Comparison of ENCODE assay signal across 14 cellular contexts in the genomic region with DNA sequence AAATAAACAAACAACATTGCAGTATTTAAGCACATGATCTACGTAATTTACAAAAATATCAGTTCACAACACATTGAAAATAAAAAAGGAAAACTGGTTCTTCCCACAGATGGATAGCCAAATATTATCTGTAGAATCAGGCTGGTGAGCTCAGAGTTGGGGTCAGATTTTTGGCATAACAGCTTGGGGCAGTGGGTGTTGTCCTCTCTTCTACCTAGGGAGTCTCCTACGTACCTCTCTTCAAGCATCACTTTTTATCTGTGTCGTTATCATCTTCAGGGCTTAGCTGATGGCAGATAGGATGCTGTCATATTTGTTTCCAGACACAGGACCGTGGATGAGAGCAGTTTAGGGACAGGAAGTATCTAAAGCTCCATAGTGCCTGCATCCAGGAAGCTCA. TPM values are rescaled to one million over a fixed set of nuclear protein-coding genes. Genes with fewer than 3 reads are reported as not detected.
DNase-seq lines count a peak whose midpoint lies in the region; ATAC-seq and TF ChIP-seq lines count a peak whose summit lies in the region.
"Had no signal": no experiment of that assay in that cellular context is flagged by ENCODE, and none has a peak within 500 bp of the region (broad histone marks: within the 10 kb centered on the region; RNA-seq: fewer than 3 reads in every experiment).

No MANE protein-coding gene starts in this region.

- no peaks in the 10 kb centered on the region for H3K9me3 Mint-ChIP-seq in activated naive CD4-positive, alpha-beta T cell treated with anti-CD3 and anti-CD28 coated beads, Interleukin-2, amount 50 U/mL, for 24 hours
- H3K9me3 Mint-ChIP-seq in Caco-2 (ENCODE audit: unreplicated experiment), result peaks cover 9% of the 10 kb centered on the region
- H3K9me3 Mint-ChIP-seq in activated T-helper 1 cell treated with anti-CD3 and anti-CD28 coated beads, Interleukin-12 subunit alpha, Interleukin-12 subunit beta, Interleukin-2, Interleukin-4 antibody, amounts not matched to agents 30 ng/mL and 10 ng/mL and 1 ng/mL, durations not matched to agents 14 hours and 24 hours and 36 hours, result peaks cover 15% of the 10 kb centered on the region

- intact Hi-C loops in Caco-2 (cut with micrococcal nuclease; ENCODE audit: unreplicated experiment), result no loop called here
- intact Hi-C loops in activated T-helper 1 cell treated with anti-CD3 and anti-CD28 coated beads, Interleukin-12 subunit alpha, Interleukin-12 subunit beta, Interleukin-2, Interleukin-4 antibody, amounts not matched to agents 30 ng/mL and 10 ng/mL and 1 ng/mL, durations not matched to agents 14 hours and 24 hours and 36 hours (cut with micrococcal nuclease), result no loop called here

- no peak for DNase-seq in activated naive CD4-positive, alpha-beta T cell treated with anti-CD3 and anti-CD28 coated beads, Interleukin-2, amount 50 U/mL, for 16 hours
- DNase-seq in Caco-2, result no peak
- no peak for DNase-seq in activated T-helper 1 cell treated with anti-CD3 and anti-CD28 coated beads, Interleukin-12 subunit alpha, Interleukin-12 subunit beta, Interleukin-2, Interleukin-4 antibody, amounts not matched to agents 30 ng/mL and 10 ng/mL and 1 ng/mL, durations not matched to agents 14 hours and 24 hours and 36 hours (ENCODE audit: low spot score)
- no peak for DNase-seq in activated gamma-delta T cell (lab: John Stamatoyannopoulos, UW)
- DNase-seq: DMS79 treated with DMSO at 0.1 percent for 48 hours, MM.1S, NCI-H1092, NCI-H1436 treated with DMSO at 0.1 percent for 48 hours, NCI-H2029 had no signal

- peak overlapping the region; percentile 30 for H3K27ac Mint-ChIP-seq in activated naive CD4-positive, alpha-beta T cell treated with anti-CD3 and anti-CD28 coated beads, Interleukin-2, amount 50 U/mL, for 24 hours
- peak overlapping the region; percentile 90 for H3K27ac Mint-ChIP-seq in Caco-2 (ENCODE audit: unreplicated experiment)
- peak overlapping the region; percentile 23 for H3K27ac Mint-ChIP-seq in activated T-helper 1 cell treated with anti-CD3 and anti-CD28 coated beads, Interleukin-12 subunit alpha, Interleukin-12 subunit beta, Interleukin-2, Interleukin-4 antibody, amounts not matched to agents 30 ng/mL and 10 ng/mL and 1 ng/mL, durations not matched to agents 14 hours and 24 hours and 36 hours

- H3K27me3 ChIP-seq in Caco-2 (replicated peaks; ENCODE audit: control insufficient read depth, insufficient read depth, low read length), result no peaks in the 10 kb centered on the region
- H3K27me3 ChIP-seq in parathyroid adenoma (ENCODE audit: control insufficient read depth, insufficient read depth, low read length), result no peaks in the 10 kb centered on the region
- H3K27me3 ChIP-seq: BLaER1 treated with 17β-estradiol and CSF1 and Interleukin-3, amounts not matched to agents 10 nM and 100 nM had no signal

- no TSS peak for BruUV-seq in Caco-2 (replicated peaks; lab: Mats Ljungman, UMichigan)

- peaks cover 46% of the 10 kb centered on the region for H3K79me2 ChIP-seq in parathyroid adenoma

- H3K4me3 Mint-ChIP-seq in activated naive CD4-positive, alpha-beta T cell treated with anti-CD3 and anti-CD28 coated beads, Interleukin-2, amount 50 U/mL, for 24 hours, result no peak overlapping the region
- H3K4me3 Mint-ChIP-seq in Caco-2 (ENCODE audit: unreplicated experiment), result no peak overlapping the region
- no peak overlapping the region for H3K4me3 Mint-ChIP-seq in activated T-helper 1 cell treated with anti-CD3 and anti-CD28 coated beads, Interleukin-12 subunit alpha, Interleukin-12 subunit beta, Interleukin-2, Interleukin-4 antibody, amounts not matched to agents 30 ng/mL and 10 ng/mL and 1 ng/mL, durations not matched to agents 14 hours and 24 hours and 36 hours

- no peak overlapping the region for H3K4me2 ChIP-seq in parathyroid adenoma (ENCODE audit: low read length)
- H3K4me2 ChIP-seq: BLaER1 treated with 17β-estradiol and CSF1 and Interleukin-3, amounts not matched to agents 10 nM and 100 nM had no signal

- H3K4me1 Mint-ChIP-seq in activated naive CD4-positive, alpha-beta T cell treated with anti-CD3 and anti-CD28 coated beads, Interleukin-2, amount 50 U/mL, for 24 hours, result peaks cover 42% of the 10 kb centered on the region
- peaks cover 20% of the 10 kb centered on the region for H3K4me1 Mint-ChIP-seq in Caco-2 (ENCODE audit: low read depth, unreplicated experiment)
- H3K4me1 Mint-ChIP-seq in activated T-helper 1 cell treated with anti-CD3 and anti-CD28 coated beads, Interleukin-12 subunit alpha, Interleukin-12 subunit beta, Interleukin-2, Interleukin-4 antibody, amounts not matched to agents 30 ng/mL and 10 ng/mL and 1 ng/mL, durations not matched to agents 14 hours and 24 hours and 36 hours (ENCODE audit: low read depth), result peaks cover 46% of the 10 kb centered on the region

- H2AFZ ChIP-seq in parathyroid adenoma, result no peak overlapping the region

- no peak for ATAC-seq in HG03025 (IDR thresholded peaks at IDR 0.05; ENCODE audit: low FRiP score, unreplicated experiment)
- ATAC-seq: Panc1 had no signal

- H3K36me3 ChIP-seq in Caco-2 (ENCODE audit: control insufficient read depth, insufficient read depth, low read length) (no peaks in the 10 kb centered on the region), parathyroid adenoma (ENCODE audit: control insufficient read depth, insufficient read depth, low read length) (no peaks in the 10 kb centered on the region)

- H3K4me3 ChIP-seq in Caco-2 (ENCODE audit: low read depth, low read length) (no peak overlapping the region), parathyroid adenoma (ENCODE audit: low read depth, low read length) (no peak overlapping the region)
- H3K4me3 ChIP-seq: BLaER1 treated with 17β-estradiol and CSF1 and Interleukin-3, amounts not matched to agents 10 nM and 100 nM had no signal

- POLR2A ChIA-PET in Caco-2 (lab: Charles Lee), result no interaction called here

- H3K36me3 Mint-ChIP-seq in activated naive CD4-positive, alpha-beta T cell treated with anti-CD3 and anti-CD28 coated beads, Interleukin-2, amount 50 U/mL, for 24 hours, result no peaks in the 10 kb centered on the region
- peaks cover 42% of the 10 kb centered on the region for H3K36me3 Mint-ChIP-seq in Caco-2 (ENCODE audit: insufficient read depth, unreplicated experiment)
- H3K36me3 Mint-ChIP-seq in activated T-helper 1 cell treated with anti-CD3 and anti-CD28 coated beads, Interleukin-12 subunit alpha, Interleukin-12 subunit beta, Interleukin-2, Interleukin-4 antibody, amounts not matched to agents 30 ng/mL and 10 ng/mL and 1 ng/mL, durations not matched to agents 14 hours and 24 hours and 36 hours (ENCODE audit: low read depth), result peaks cover 14% of the 10 kb centered on the region

- TF ChIP-seq CTCF in Caco-2 (IDR thresholded peaks at IDR 0.05; ENCODE audit: insufficient read depth in 1 of 2, low read depth in 1 of 2, low read length in 1 of 2, severe bottlenecking in 1 of 2, unreplicated experiment in 1 of 2) (no peak), parathyroid adenoma (IDR thresholded peaks at IDR 0.05) (no peak)

- CTCF ChIA-PET in Caco-2 (lab: Charles Lee), result interaction anchor here (1.0 kb wide), 1 partner anchor 10 kb away, joined by 3 read pairs; no protein-coding TSS in a partner anchor

- no peak overlapping the region for H3K9ac ChIP-seq in parathyroid adenoma
- H3K9ac ChIP-seq: BLaER1 treated with 17β-estradiol and CSF1 and Interleukin-3, amounts not matched to agents 10 nM and 100 nM had no signal

- peak overlapping the region; percentile 87 for H3K27ac ChIP-seq in parathyroid adenoma
- H3K27ac ChIP-seq: BLaER1 treated with 17β-estradiol and CSF1 and Interleukin-3, amounts not matched to agents 10 nM and 100 nM had no signal

- H3K4me1 ChIP-seq in Caco-2 (peaks cover 34% of the 10 kb centered on the region), parathyroid adenoma (peaks cover 75% of the 10 kb centered on the region)

- no peaks in the 10 kb centered on the region for H3K27me3 Mint-ChIP-seq in activated naive CD4-positive, alpha-beta T cell treated with anti-CD3 and anti-CD28 coated beads, Interleukin-2, amount 50 U/mL, for 24 hours
- no peaks in the 10 kb centered on the region for H3K27me3 Mint-ChIP-seq in Caco-2 (ENCODE audit: insufficient read depth, unreplicated experiment)
- peaks cover 2% of the 10 kb centered on the region for H3K27me3 Mint-ChIP-seq in activated T-helper 1 cell treated with anti-CD3 and anti-CD28 coated beads, Interleukin-12 subunit alpha, Interleukin-12 subunit beta, Interleukin-2, Interleukin-4 antibody, amounts not matched to agents 30 ng/mL and 10 ng/mL and 1 ng/mL, durations not matched to agents 14 hours and 24 hours and 36 hours (ENCODE audit: insufficient read depth)

- peaks cover 5% of the 10 kb centered on the region; the same call in 1 of the 2 replicates for H3K9me3 ChIP-seq in Caco-2
- H3K9me3 ChIP-seq in parathyroid adenoma (ENCODE audit: control insufficient read depth, low read length), result no peaks in the 10 kb centered on the region

RNA-seq across cellular contexts. Expression of gene EMILIN2, which starts 46.2 kb away (rescaled TPM):
- 41.6 and 53.4 TPM in 2 replicates for total RNA-seq in Caco-2 (2022)
- 26.1 and 28.0 TPM in 2 replicates for total RNA-seq in activated T-helper 1 cell treated with anti-CD3 and anti-CD28 coated beads, Interleukin-12 subunit alpha, Interleukin-12 subunit beta, Interleukin-2, Interleukin-4 antibody, amounts not matched to agents 30 ng/mL and 10 ng/mL and 1 ng/mL, durations not matched to agents 14 hours and 24 hours and 36 hours

Comparison
In these comparisons a context has a peak if more than half of its experiments do, and no peak if none do; other contexts are left out.
1. H3K27ac Mint-ChIP-seq: peak in every context shown above with its lines; median percentile 90 in Caco-2; 30 in activated naive CD4-positive, alpha-beta T cell treated with anti-CD3 and anti-CD28 coated beads, Interleukin-2, amount 50 U/mL, for 24 hours; 23 in activated T-helper 1 cell treated with anti-CD3 and anti-CD28 coated beads, Interleukin-12 subunit alpha, Interleukin-12 subunit beta, Interleukin-2, Interleukin-4 antibody, amounts not matched to agents 30 ng/mL and 10 ng/mL and 1 ng/mL, durations not matched to agents 14 hours and 24 hours and 36 hours.